In genomic region chr7:152894295-152895170, GRCh38 we compare ENCODE assay signal across 8 cellular contexts.
A peak's percentile ranks its signal among the peaks of the same experiment; 100 is the strongest.
DNase-seq lines count a peak whose midpoint lies in the region; ATAC-seq and TF ChIP-seq lines count a peak whose summit lies in the region.

No MANE protein-coding gene starts in this region.

- no peak overlapping the region for H3K4me3 ChIP-seq in AG09309 (ENCODE audit: control insufficient read depth, low read depth, low read length)

- in situ Hi-C loops in GM13977 (cut with MboI; ENCODE audit: low pct_unique_long_range_greater_than_20kb, low sequenced_read_pairs, unreplicated experiment): no loop called here

- no peak for DNase-seq in AG09309 (ENCODE audit: low read depth)
- DNase-seq in GM13977 (ENCODE audit: low spot score): peak; percentile 85
- DNase-seq in activated T-cell treated with anti-CD3 and anti-CD28 coated beads, Interleukin-2, amount 50 U/mL, for 48 hours: peak; percentile 41 to 52
- DNase-seq in iris pigment epithelial cell (ENCODE audit: low read depth): peak; percentile 3
- peak; percentile 24 to 30 for DNase-seq in stimulated activated naive CD8-positive, alpha-beta T cell treated with anti-CD3 and anti-CD28 coated beads, Interleukin-15, amount 100 ng/mL, for 72 hours
- DNase-seq in DMS153 (lab: John Stamatoyannopoulos, UW): no peak
- DNase-seq in T1000 (lab: John Stamatoyannopoulos, UW): no peak

- ATAC-seq in HG03280 (IDR thresholded peaks at IDR 0.05; ENCODE audit: unreplicated experiment): peak; percentile 83
- peak; percentile 63 for ATAC-seq in stimulated activated naive CD8-positive, alpha-beta T cell treated with anti-CD3 and anti-CD28 coated beads, Interleukin-15, amount 100 ng/mL, for 72 hours

- TF ChIP-seq CTCF in AG09309 (IDR thresholded peaks at IDR 0.05; ENCODE audit: control insufficient read depth, insufficient read depth, low read depth, low read length, missing control alignments) (peak; percentile 30), GM13977 (IDR thresholded peaks at IDR 0.05; ENCODE audit: extremely low read depth, insufficient read depth, missing control alignments) (peak; percentile 90)

- no peaks in the 10 kb centered on the region for H3K4me1 Mint-ChIP-seq in stimulated activated naive CD8-positive, alpha-beta T cell treated with anti-CD3 and anti-CD28 coated beads, Interleukin-15, amount 100 ng/mL, for 72 hours

- H3K9me3 Mint-ChIP-seq in stimulated activated naive CD8-positive, alpha-beta T cell treated with anti-CD3 and anti-CD28 coated beads, Interleukin-15, amount 100 ng/mL, for 72 hours: no peaks in the 10 kb centered on the region

- peak overlapping the region in 1 of 2 donors; percentile 42 for H3K27ac Mint-ChIP-seq in stimulated activated naive CD8-positive, alpha-beta T cell treated with anti-CD3 and anti-CD28 coated beads, Interleukin-15, amount 100 ng/mL, for 72 hours

- no peak overlapping the region for H3K4me3 Mint-ChIP-seq in stimulated activated naive CD8-positive, alpha-beta T cell treated with anti-CD3 and anti-CD28 coated beads, Interleukin-15, amount 100 ng/mL, for 72 hours

- peaks cover 7% of the 10 kb centered on the region for H3K27me3 Mint-ChIP-seq in stimulated activated naive CD8-positive, alpha-beta T cell treated with anti-CD3 and anti-CD28 coated beads, Interleukin-15, amount 100 ng/mL, for 72 hours

Comparison
In these comparisons a context has a peak if more than half of its experiments do, and no peak if none do; other contexts are left out.
1. DNase-seq: peak in GM13977 (single experiment), activated T-cell treated with anti-CD3 and anti-CD28 coated beads, Interleukin-2, amount 50 U/mL, for 48 hours (2 of 2), iris pigment epithelial cell (single experiment) and stimulated activated naive CD8-positive, alpha-beta T cell treated with anti-CD3 and anti-CD28 coated beads, Interleukin-15, amount 100 ng/mL, for 72 hours (2 of 2); none in AG09309 (single experiment), DMS153 (single experiment) and T1000 (single experiment).